13 cellular contexts compared by ENCODE assay signal in the genomic region with DNA sequence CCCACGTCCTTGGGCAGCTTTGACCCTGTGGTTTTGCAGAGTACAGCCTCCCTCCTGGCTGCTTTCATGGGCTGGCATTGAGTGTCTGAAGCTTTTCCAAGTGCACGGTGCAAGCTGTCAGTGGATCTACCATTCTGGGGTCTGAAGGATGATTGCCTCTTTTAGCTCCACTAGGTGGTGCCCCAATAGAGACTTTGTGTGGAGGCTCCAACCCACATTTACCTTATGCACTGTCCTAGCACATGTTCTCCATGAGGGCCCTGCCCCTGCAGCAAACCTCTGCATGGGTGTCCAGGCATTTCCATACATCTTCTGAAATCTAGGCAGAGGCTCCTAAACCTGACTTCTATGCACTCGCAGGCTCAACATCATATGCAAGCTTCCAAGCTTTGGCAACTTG.
DNase-seq lines count a peak whose midpoint lies in the region; ATAC-seq and TF ChIP-seq lines count a peak whose summit lies in the region.
"Had no signal": no experiment of that assay in that cellular context is flagged by ENCODE, and none has a peak within 500 bp of the region (broad histone marks: within the 10 kb centered on the region; RNA-seq: fewer than 3 reads in every experiment).

No MANE protein-coding gene starts in this region.

- H3K18ac ChIP-seq in trophoblast cell (ENCODE audit: low read length): no peak overlapping the region

- H3K4me1 ChIP-seq in RWPE2 (ENCODE audit: insufficient read depth, poor library complexity, severe bottlenecking) (no peaks in the 10 kb centered on the region), trophoblast cell (ENCODE audit: control insufficient read depth in 1 of 2, insufficient read depth in 2 of 2, low read length in 2 of 2) (no peaks in the 10 kb centered on the region)
- H3K4me1 ChIP-seq in naive thymus-derived CD4-positive, alpha-beta T cell (ENCODE audit: control insufficient read depth in 2 of 2, insufficient read depth in 2 of 2, low read length in 2 of 2): no peaks in the 10 kb centered on the region

- no peak overlapping the region for H2AK5ac ChIP-seq in trophoblast cell (ENCODE audit: low read length)

- H3K4me1 Mint-ChIP-seq in naive thymus-derived CD4-positive, alpha-beta T cell: no peaks in the 10 kb centered on the region
- H3K4me1 Mint-ChIP-seq: naive B cell had no signal

- H3K4me3 ChIP-seq in RWPE2 (ENCODE audit: severe bottlenecking) (no peak overlapping the region), trophoblast cell (ENCODE audit: low read depth, low read length) (no peak overlapping the region)
- H3K4me3 ChIP-seq in naive thymus-derived CD4-positive, alpha-beta T cell (ENCODE audit: low read length): no peak overlapping the region

- H3K27me3 ChIP-seq in RWPE2 (ENCODE audit: insufficient read depth, poor library complexity, severe bottlenecking) (no peaks in the 10 kb centered on the region), trophoblast cell (ENCODE audit: insufficient read depth, low read length) (no peaks in the 10 kb centered on the region)
- H3K27me3 ChIP-seq in naive thymus-derived CD4-positive, alpha-beta T cell (ENCODE audit: control insufficient read depth in 2 of 2, insufficient read depth in 2 of 2, low read length in 2 of 2): no peaks in the 10 kb centered on the region

- H3K23ac ChIP-seq in trophoblast cell (ENCODE audit: low read length): no peak overlapping the region

- no peak overlapping the region for H3K9ac ChIP-seq in trophoblast cell (ENCODE audit: low read length)

- H3K36me3 Mint-ChIP-seq in naive thymus-derived CD4-positive, alpha-beta T cell: no peaks in the 10 kb centered on the region
- H3K36me3 Mint-ChIP-seq: naive B cell had no signal

- POLR2A ChIA-PET in GM10248 (lab: Yijun Ruan, JAX): no interaction called here
- POLR2A ChIA-PET in naive thymus-derived CD4-positive, alpha-beta T cell (lab: Charles Lee): no interaction called here

- H3K9me3 ChIP-seq in RWPE2 (ENCODE audit: severe bottlenecking) (no peaks in the 10 kb centered on the region), trophoblast cell (ENCODE audit: insufficient read depth, low read depth, low read length) (no peaks in the 10 kb centered on the region)
- H3K9me3 ChIP-seq in naive thymus-derived CD4-positive, alpha-beta T cell (ENCODE audit: control insufficient read depth in 2 of 3, low read length in 3 of 3): no peaks in the 10 kb centered on the region

- no peak overlapping the region for H3K14ac ChIP-seq in trophoblast cell (ENCODE audit: low read length)

- H3K4ac ChIP-seq in trophoblast cell (ENCODE audit: low read depth, low read length): no peak overlapping the region

- in situ Hi-C loops in Caki2 (cut with HindIII; ENCODE audit: low pct_unique_long_range_greater_than_20kb, low sequenced_read_pairs): no loop called here

- no peak overlapping the region for H3K4me3 Mint-ChIP-seq in naive thymus-derived CD4-positive, alpha-beta T cell
- H3K4me3 Mint-ChIP-seq: naive B cell had no signal

- H2BK12ac ChIP-seq in trophoblast cell (ENCODE audit: low read length): no peak overlapping the region

- H3K79me2 ChIP-seq in trophoblast cell (ENCODE audit: control insufficient read depth, insufficient read depth, low read length, poor library complexity): no peaks in the 10 kb centered on the region

- no peaks in the 10 kb centered on the region for H3K27me3 Mint-ChIP-seq in naive thymus-derived CD4-positive, alpha-beta T cell
- H3K27me3 Mint-ChIP-seq: naive B cell had no signal

- H4K91ac ChIP-seq in trophoblast cell (ENCODE audit: low read depth, low read length): no peak overlapping the region

- no peaks in the 10 kb centered on the region for H3K79me1 ChIP-seq in trophoblast cell (ENCODE audit: low read length)

- peak; percentile 3 for DNase-seq in Caki2 (ENCODE audit: low read depth)
- peak; percentile 50 for DNase-seq in HT-29 (ENCODE audit: low spot score)
- no peak for DNase-seq in RWPE2 (ENCODE audit: low spot score)
- peak; percentile 6 for DNase-seq in glomerular visceral epithelial cell (ENCODE audit: extremely low spot score)
- no peak for DNase-seq in GM10248 (ENCODE audit: extremely low spot score)
- DNase-seq in NCI-H1930 (lab: John Stamatoyannopoulos, UW): no peak
- no peak for DNase-seq in naive thymus-derived CD4-positive, alpha-beta T cell
- no peak for DNase-seq in trophoblast cell
- DNase-seq: activated CD8-positive, alpha-beta memory T cell treated with anti-CD3 and anti-CD28 coated beads, Interleukin-2, amount 50 U/mL, for 4 hours; COR-L47; naive B cell; NCI-H345; stimulated activated CD8-positive, alpha-beta memory T cell treated with anti-CD3 and anti-CD28 coated beads, Interleukin-4, amount 100 ng/mL, for 48 hours had no signal

- no peak overlapping the region for H2BK5ac ChIP-seq in trophoblast cell (ENCODE audit: low read depth, low read length, poor library complexity)

- CTCF ChIA-PET in GM10248 (lab: Yijun Ruan, JAX): no interaction called here
- CTCF ChIA-PET in naive thymus-derived CD4-positive, alpha-beta T cell (lab: Charles Lee): no interaction called here

- intact Hi-C loops in naive thymus-derived CD4-positive, alpha-beta T cell (cut with micrococcal nuclease): no loop called here

- H2AFZ ChIP-seq in trophoblast cell (ENCODE audit: insufficient read depth, low read length, poor library complexity): no peak overlapping the region

- H3K9me3 Mint-ChIP-seq in naive thymus-derived CD4-positive, alpha-beta T cell: peaks cover 2 to 33% (median 18%) of the 10 kb centered on the region in 11 donors

- TF ChIP-seq CTCF in RWPE2 (IDR thresholded peaks at IDR 0.05; ENCODE audit: poor library complexity, severe bottlenecking) (peak; percentile 21), GM10248 (IDR thresholded peaks at IDR 0.05; ENCODE audit: control extremely low read depth, extremely low read depth, low read depth, missing control alignments) (no peak)

- H3K4me2 ChIP-seq in trophoblast cell (ENCODE audit: low read length): no peak overlapping the region

- no peak overlapping the region for H3K27ac ChIP-seq in RWPE2 (ENCODE audit: poor library complexity, severe bottlenecking)
- H3K27ac ChIP-seq in naive thymus-derived CD4-positive, alpha-beta T cell (ENCODE audit: low read depth, low read length): no peak overlapping the region
- H3K27ac ChIP-seq in trophoblast cell (ENCODE audit: low read depth, low read length): no peak overlapping the region

- ATAC-seq in RWPE2 (ENCODE audit: low read depth): no peak
- ATAC-seq in naive thymus-derived CD4-positive, alpha-beta T cell: no peak

- no peak overlapping the region for H4K12ac ChIP-seq in trophoblast cell (ENCODE audit: low read depth, low read length)

- no peak overlapping the region for H2BK120ac ChIP-seq in trophoblast cell (ENCODE audit: insufficient read depth, low read length, poor library complexity)

- no peak overlapping the region for H3K27ac Mint-ChIP-seq in naive thymus-derived CD4-positive, alpha-beta T cell
- H3K27ac Mint-ChIP-seq: naive B cell had no signal

- no peak overlapping the region for H4K8ac ChIP-seq in trophoblast cell (ENCODE audit: low read depth, low read length)

- no CpG with 5 or more reads among the region's 3 CpGs for WGBS in trophoblast cell (ENCODE audit: extremely low coverage, insufficient coverage, insufficient read length)

- H3K36me3 ChIP-seq in RWPE2 (ENCODE audit: low read depth): no peaks in the 10 kb centered on the region
- H3K36me3 ChIP-seq in naive thymus-derived CD4-positive, alpha-beta T cell (ENCODE audit: control insufficient read depth in 2 of 3, insufficient read depth in 3 of 3, low read length in 3 of 3): no peaks in the 10 kb centered on the region
- no peaks in the 10 kb centered on the region for H3K36me3 ChIP-seq in trophoblast cell (ENCODE audit: control insufficient read depth in 1 of 2, insufficient read depth in 2 of 2, low read length in 2 of 2)

Comparison
In these comparisons a context has a peak if more than half of its experiments do, and no peak if none do; other contexts are left out.
1. DNase-seq: peak in Caki2 (single experiment), HT-29 (single experiment) and glomerular visceral epithelial cell (single experiment); none in RWPE2 (single experiment), GM10248 (single experiment), NCI-H1930 (0 of 2), naive thymus-derived CD4-positive, alpha-beta T cell (0 of 9) and trophoblast cell (0 of 2).